Comparison of ENCODE assay signal across 2 cellular contexts in genomic region chr7:33073243-33073642, GRCh38.
TF ChIP-seq lines count a peak whose summit lies in the region.

No MANE protein-coding gene starts in this region.

TF ChIP-seq in IMR-90, 13 proteins besides CTCF, POLR2A, EP300 and RAD21 (continued from another document):
- no peak for TF ChIP-seq ELK1 (IDR thresholded peaks at IDR 0.05; ENCODE audit: borderline replicate concordance, low read depth, low read length)
- no peak for TF ChIP-seq MAFK (IDR thresholded peaks at IDR 0.05; ENCODE audit: low read depth, low read length)
- TF ChIP-seq BHLHE40 (IDR thresholded peaks at IDR 0.05; ENCODE audit: low read depth, low read length), result no peak
- TF ChIP-seq USF2 (IDR thresholded peaks at IDR 0.05; ENCODE audit: low read depth, low read length), result no peak
- TF ChIP-seq SMC3 (IDR thresholded peaks at IDR 0.05; ENCODE audit: low read depth, low read length), result no peak
- no peak for TF ChIP-seq MAZ (IDR thresholded peaks at IDR 0.05; ENCODE audit: borderline replicate concordance, low read depth, low read length)
- no peak for TF ChIP-seq FOS (IDR thresholded peaks at IDR 0.05; ENCODE audit: low read depth, low read length)

TF ChIP-seq in GM12891, 5 proteins besides CTCF, POLR2A, EP300 and RAD21:
- no peak for TF ChIP-seq POLR2AphosphoS5 (IDR thresholded peaks at IDR 0.05; ENCODE audit: low read depth, low read length)
- TF ChIP-seq TAF1 (IDR thresholded peaks at IDR 0.05; ENCODE audit: low read depth, low read length), result no peak
- TF ChIP-seq SPI1 (IDR thresholded peaks at IDR 0.05; ENCODE audit: low read depth, low read length), result no peak
- no peak for TF ChIP-seq POU2F2 (IDR thresholded peaks at IDR 0.05; ENCODE audit: low read depth, low read length)
- TF ChIP-seq PAX5 (IDR thresholded peaks at IDR 0.05; ENCODE audit: insufficient read depth, low read length, severe bottlenecking), result no peak
